In genomic region chr1:23772049-23772853, GRCh38 we compare ENCODE assay signal across 1 cellular context.
A peak's percentile ranks its signal among the peaks of the same experiment; 100 is the strongest.
TF ChIP-seq lines count a peak whose summit lies in the region.

No MANE protein-coding gene starts in this region.

TF ChIP-seq in K562, 482 proteins besides CTCF, POLR2A, EP300 and RAD21 (continued from another document and continues in another):
- TF ChIP-seq FOXP4 (CRISPR knock-in tag; IDR thresholded peaks at IDR 0.05; ENCODE audit: borderline replicate concordance) (no peak), SREBF1 (IDR thresholded peaks at IDR 0.05; ENCODE audit: borderline replicate concordance, low read depth, low read length) (no peak), ATF3 (IDR thresholded peaks at IDR 0.05) (0 out of 2 replicates have a peak, but pooled peaks have one; percentile 29), ATF3 (CRISPR knock-in tag; conservative IDR thresholded peaks at IDR 0.05) (no peak), ZC3H11A (IDR thresholded peaks at IDR 0.05; ENCODE audit: low read depth, low read length) (0 out of 2 replicates have a peak, but pooled peaks have one; percentile 67), POLR2G (IDR thresholded peaks at IDR 0.05; ENCODE audit: low read depth, low read length) (no peak), SP1 (CRISPR knock-in tag; IDR thresholded peaks at IDR 0.05) (no peak; the same call in 1 of the 2 replicates), CTBP1 (IDR thresholded peaks at IDR 0.05; ENCODE audit: borderline replicate concordance) (peak; percentile 72), ZNF780A (CRISPR knock-in tag; IDR thresholded peaks at IDR 0.05) (no peak), GABPB1 (CRISPR knock-in tag; IDR thresholded peaks at IDR 0.05) (no peak), RNF219 (CRISPR knock-in tag; IDR thresholded peaks at IDR 0.05) (no peak), RCOR1 (IDR thresholded peaks at IDR 0.05; ENCODE audit: borderline replicate concordance in 1 of 2, low read depth in 2 of 2, low read length in 2 of 2) (peak in 1 of 2 experiments; percentile 84; a peak in 2 of 4 replicates), HMGN3 (IDR thresholded peaks at IDR 0.05; ENCODE audit: borderline replicate concordance, extremely low read depth, insufficient read length, low read depth, low read length) (no peak), CBX3 (IDR thresholded peaks at IDR 0.05; ENCODE audit: borderline replicate concordance in 1 of 2, low read length in 2 of 2) (no peak), ZNF197 (CRISPR knock-in tag; IDR thresholded peaks at IDR 0.05; ENCODE audit: low read depth) (no peak), ZFP36 (IDR thresholded peaks at IDR 0.05; ENCODE audit: low read depth, low read length, partially characterized antibody) (peak; percentile 10), RBM34 (IDR thresholded peaks at IDR 0.05; ENCODE audit: borderline replicate concordance, insufficient read depth, low read length) (no peak), PTTG1 (tag; IDR thresholded peaks at IDR 0.05; ENCODE audit: low read depth) (no peak), CHD2 (IDR thresholded peaks at IDR 0.05; ENCODE audit: low read depth, low read length) (no peak), ARID1B (IDR thresholded peaks at IDR 0.05) (no peak), MLLT1 (IDR thresholded peaks at IDR 0.05) (0 out of 4 replicates have a peak, but pooled peaks of 1 of the 2 experiments have one; percentile 21), PPARD (CRISPR knock-in tag; IDR thresholded peaks at IDR 0.05) (no peak), CC2D1A (IDR thresholded peaks at IDR 0.05) (peak; percentile 18; the same call in 1 of the 2 replicates), STAG1 (CRISPR knock-in tag; IDR thresholded peaks at IDR 0.05; ENCODE audit: borderline replicate concordance) (peak; percentile 57; the same call in 1 of the 2 replicates), THRA (IDR thresholded peaks at IDR 0.05) (no peak), IRF2 (CRISPR knock-in tag; IDR thresholded peaks at IDR 0.05) (no peak), ZNF764 (CRISPR knock-in tag; IDR thresholded peaks at IDR 0.05; ENCODE audit: low read depth) (peak; percentile 58; the same call in 1 of the 2 replicates), TEAD2 (tag; IDR thresholded peaks at IDR 0.05) (no peak), RBM25 (IDR thresholded peaks at IDR 0.05; ENCODE audit: low read depth, low read length, severe bottlenecking) (no peak), YY1 (IDR thresholded peaks at IDR 0.05; ENCODE audit: borderline replicate concordance in 1 of 3, control insufficient read depth in 1 of 3, extremely low read depth in 1 of 3, insufficient read depth in 3 of 3, insufficient read length in 1 of 3, insufficient replicate concordance in 2 of 3, low read depth in 1 of 3, low read length in 2 of 3) (peak in 1 of 3 experiments; percentile 32), ETV5 (CRISPR knock-in tag; IDR thresholded peaks at IDR 0.05; ENCODE audit: low read depth) (no peak), TFAP4 (CRISPR knock-in tag; IDR thresholded peaks at IDR 0.05; ENCODE audit: borderline replicate concordance) (peak; percentile 45; the same call in 1 of the 2 replicates), RBM14 (IDR thresholded peaks at IDR 0.05; ENCODE audit: borderline replicate concordance, insufficient read depth, low read depth, low read length) (no peak), TRIM28 (IDR thresholded peaks at IDR 0.05) (no peak), ETS2 (tag; IDR thresholded peaks at IDR 0.05; ENCODE audit: borderline replicate concordance, poor library complexity, severe bottlenecking) (no peak), MTF1 (CRISPR knock-in tag; IDR thresholded peaks at IDR 0.05; ENCODE audit: borderline replicate concordance) (no peak), ZNF592 (IDR thresholded peaks at IDR 0.05) (peak; percentile 43; the same call in 1 of the 2 replicates), ZSCAN29 (IDR thresholded peaks at IDR 0.05) (no peak), CEBPG (CRISPR knock-in tag; IDR thresholded peaks at IDR 0.05) (0 out of 2 replicates have a peak, but pooled peaks have one; percentile 15), CEBPG (tag; conservative IDR thresholded peaks at IDR 0.05 in 1 of 2, IDR thresholded peaks at IDR 0.05 in 1 of 2) (peak; percentile 59 to 60), MYNN (IDR thresholded peaks at IDR 0.05) (peak; percentile 59; the same call in 1 of the 2 replicates), MYNN (CRISPR knock-in tag; IDR thresholded peaks at IDR 0.05) (no peak), FOXK2 (conservative IDR thresholded peaks at IDR 0.05 in 1 of 2, IDR thresholded peaks at IDR 0.05 in 1 of 2; ENCODE audit: low read depth in 2 of 2) (no peak), ZNF277 (CRISPR knock-in tag; IDR thresholded peaks at IDR 0.05; ENCODE audit: borderline replicate concordance) (no peak), CREM (IDR thresholded peaks at IDR 0.05; ENCODE audit: low read depth) (peak; percentile 48; the same call in 1 of the 2 replicates), DNMT1 (IDR thresholded peaks at IDR 0.05) (no peak), MXI1 (IDR thresholded peaks at IDR 0.05; ENCODE audit: low read depth, low read length) (no peak), CBX8 (IDR thresholded peaks at IDR 0.05; ENCODE audit: borderline replicate concordance, extremely low read depth, low read depth, low read length, poor library complexity, severe bottlenecking) (no peak)
